Comparison of ENCODE assay signal across 14 cellular contexts in the genomic region with DNA sequence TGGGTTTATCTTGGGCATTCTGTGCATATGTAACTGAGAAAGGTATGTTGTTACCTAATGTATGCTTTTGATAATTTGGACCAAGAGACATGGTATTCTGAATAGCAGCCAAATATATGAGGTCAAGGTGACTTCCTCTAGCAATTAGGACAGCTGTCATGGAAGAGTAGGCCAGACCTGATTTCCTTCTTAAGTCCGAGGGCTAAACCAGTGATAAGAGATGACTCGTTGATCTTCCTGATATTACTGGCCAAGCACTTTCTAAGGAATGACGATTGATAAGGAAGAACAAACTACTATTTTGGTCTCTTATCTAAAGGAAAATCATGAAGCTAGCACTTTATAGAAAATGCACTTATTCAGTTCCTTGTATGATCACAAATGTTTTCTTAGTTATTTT. TPM values are rescaled to one million over a fixed set of nuclear protein-coding genes. Genes with fewer than 3 reads are reported as not detected.
A peak's percentile ranks its signal among the peaks of the same experiment; 100 is the strongest.
DNase-seq lines count a peak whose midpoint lies in the region; ATAC-seq, FAIRE-seq and TF ChIP-seq lines count a peak whose summit lies in the region.
"Had no signal": no experiment of that assay in that cellular context is flagged by ENCODE, and none has a peak within 500 bp of the region (broad histone marks: within the 10 kb centered on the region; RNA-seq: fewer than 3 reads in every experiment).

No MANE protein-coding gene starts in this region.

- TF ChIP-seq RAD21 in IMR-90 (IDR thresholded peaks at IDR 0.05; ENCODE audit: low read length), result no peak

- in situ Hi-C loops in IMR-90 (cut with MboI; ENCODE audit: low sequenced_read_pairs), result no loop called here

- H2AFZ ChIP-seq in IMR-90 (replicated peaks; ENCODE audit: low read length, poor library complexity) (no peak overlapping the region), osteoblast (ENCODE audit: low read length) (no peak overlapping the region)

- FAIRE-seq in bronchial epithelial cell (lab: Jason Lieb, UNC), result no peak
- FAIRE-seq: H54 had no signal

- H2AK5ac ChIP-seq in IMR-90 (ENCODE audit: low read depth, low read length), result peak overlapping the region; percentile 56; the same call in 1 of the 2 replicates

- POLR2A ChIA-PET in IMR-90 (lab: Charles Lee; ENCODE audit: unreplicated experiment), result no interaction called here

- peaks cover 44 to 84% of the 10 kb centered on the region in 2 experiments for H3K79me1 ChIP-seq in IMR-90 (ENCODE audit: low read depth in 1 of 2, low read length in 2 of 2)

- H2BK20ac ChIP-seq in IMR-90 (ENCODE audit: low read depth, low read length), result peak overlapping the region; percentile 72; the same call in 1 of the 2 replicates

- H3K9me3 ChIP-seq in BLaER1 (no peaks in the 10 kb centered on the region), IMR-90 (ENCODE audit: control insufficient read depth, insufficient read depth, low read length) (no peaks in the 10 kb centered on the region), osteoblast (ENCODE audit: low read depth, low read length) (no peaks in the 10 kb centered on the region)

- H2BK15ac ChIP-seq in IMR-90 (ENCODE audit: low read depth, low read length), result no peak overlapping the region

- dilution Hi-C loops in IMR-90 (cut with HindIII; ENCODE audit: low sequenced_read_pairs, unreplicated experiment), result no loop called here

- H3K9me1 ChIP-seq in IMR-90 (ENCODE audit: insufficient read depth, low read length), result peaks cover 25% of the 10 kb centered on the region

- peaks cover 35% of the 10 kb centered on the region for H3K4me1 ChIP-seq in BLaER1
- peaks cover 29% of the 10 kb centered on the region for H3K4me1 ChIP-seq in IMR-90 (ENCODE audit: control insufficient read depth, insufficient read depth, low read length)
- peaks cover 47% of the 10 kb centered on the region for H3K4me1 ChIP-seq in osteoblast (ENCODE audit: insufficient read depth, low read length)

- CTCF ChIA-PET in IMR-90 (lab: Yijun Ruan, JAX), result interaction anchor here (0.6 kb wide), 1 partner anchor 25 kb away, joined by 3 read pairs; no protein-coding TSS in a partner anchor

- no peak overlapping the region for H2BK120ac ChIP-seq in IMR-90 (ENCODE audit: low read depth, low read length)

- H4K91ac ChIP-seq in IMR-90 (ENCODE audit: insufficient read depth, low read depth, low read length), result no peak overlapping the region

- DNase-seq in IMR-90 (no peak), bronchial epithelial cell (ENCODE audit: low read depth) (peak; percentile 31), osteoblast (ENCODE audit: insufficient read length, low spot score, missing footprints) (no peak), NCI-H146 treated with DMSO at 0.1 percent for 48 hours (lab: John Stamatoyannopoulos, UW; ENCODE audit: unreplicated experiment) (no peak), cortex of kidney (lab: John Stamatoyannopoulos, UW) (no peak)
- no peak for DNase-seq in stimulated activated CD4-positive, alpha-beta T cell treated with anti-CD3 and anti-CD28 coated beads, Interleukin-2, amount 100 ng/mL, for 48 hours
- DNase-seq: activated T-cell treated with anti-CD3 and anti-CD28 coated beads, Interleukin-2, amount 50 U/mL, for 4 hours; C1 segment of cervical spinal cord; KBM-7; occipital lobe had no signal

- intact Hi-C loops in IMR-90 (cut with micrococcal nuclease), result no loop called here

- peaks cover 97% of the 10 kb centered on the region for H3K79me2 ChIP-seq in osteoblast (ENCODE audit: insufficient read depth, low read length)

- H2AK9ac ChIP-seq in IMR-90 (replicated peaks; ENCODE audit: low read depth, low read length, poor library complexity), result no peak overlapping the region

- H4K20me1 ChIP-seq in BLaER1 (peaks cover 100% of the 10 kb centered on the region), IMR-90 (ENCODE audit: insufficient read depth, low read length) (peaks cover 58% of the 10 kb centered on the region), osteoblast (ENCODE audit: insufficient read depth, low read length) (peaks cover 35% of the 10 kb centered on the region)

- H3K4me2 ChIP-seq in BLaER1, result peak overlapping the region; percentile 34
- H3K4me2 ChIP-seq in IMR-90 (ENCODE audit: low read depth, low read length), result no peak overlapping the region
- no peak overlapping the region for H3K4me2 ChIP-seq in osteoblast (ENCODE audit: insufficient read depth, low read length)

- no peak for TF ChIP-seq CTCF in IMR-90 (conservative IDR thresholded peaks at IDR 0.05; ENCODE audit: low read depth, low read length)
- TF ChIP-seq CTCF in bronchial epithelial cell (IDR thresholded peaks at IDR 0.05; ENCODE audit: insufficient read depth, low read length, severe bottlenecking), result no peak
- TF ChIP-seq CTCF in osteoblast (IDR thresholded peaks at IDR 0.05; ENCODE audit: extremely low read depth, low read depth, low read length), result no peak

- H3K14ac ChIP-seq in IMR-90 (replicated peaks; ENCODE audit: low read depth, low read length), result no peak overlapping the region

- no peak overlapping the region for H3K9ac ChIP-seq in BLaER1
- no peak overlapping the region for H3K9ac ChIP-seq in IMR-90 (ENCODE audit: low read depth, low read length)

- BruUV-seq in IMR-90 (replicated peaks; lab: Mats Ljungman, UMichigan), result no TSS peak

- H3K56ac ChIP-seq in IMR-90 (ENCODE audit: extremely low read depth, insufficient read depth, low read length), result no peak overlapping the region

- no CpG with 5 or more reads among the region's 3 CpGs for WGBS in IMR-90 (ENCODE audit: extremely low coverage in 2 of 2, insufficient read length in 1 of 2), 2 experiments

- H3K27me3 ChIP-seq in BLaER1 (no peaks in the 10 kb centered on the region), IMR-90 (ENCODE audit: control insufficient read depth, insufficient read depth, low read length) (no peaks in the 10 kb centered on the region), bronchial epithelial cell (ENCODE audit: control insufficient read depth, insufficient read depth, low read length) (no peaks in the 10 kb centered on the region), osteoblast (ENCODE audit: insufficient read depth, low read length) (no peaks in the 10 kb centered on the region)

- no peak overlapping the region; the same call in 1 of the 2 replicates for H4K5ac ChIP-seq in IMR-90 (ENCODE audit: low read depth, low read length)

- H3K27ac ChIP-seq in BLaER1 (no peak overlapping the region), IMR-90 (ENCODE audit: insufficient read depth, low read length) (no peak overlapping the region), osteoblast (ENCODE audit: low read depth, low read length) (peak overlapping the region; percentile 86)
- H3K27ac ChIP-seq: RWPE1 had no signal

- peak overlapping the region in 1 of 2 experiments; percentile 26; a peak in 1 of 4 replicates for H4K8ac ChIP-seq in IMR-90 (ENCODE audit: low read depth in 2 of 2, low read length in 2 of 2)

- no peak overlapping the region for H3K23ac ChIP-seq in IMR-90 (ENCODE audit: low read depth, low read length)

- H3K4ac ChIP-seq in IMR-90 (ENCODE audit: low read depth, low read length), result peak overlapping the region; percentile 34; the same call in 1 of the 2 replicates

- ATAC-seq in IMR-90 (ENCODE audit: low read depth), result no peak
- ATAC-seq in GM19035 (IDR thresholded peaks at IDR 0.05; ENCODE audit: unreplicated experiment), result no peak
- ATAC-seq: activated T-cell treated with anti-CD3 and anti-CD28 coated beads, Interleukin-2, amount 50 U/mL, for 4 hours had no signal

- H2BK5ac ChIP-seq in IMR-90 (ENCODE audit: low read depth, low read length, poor library complexity, severe bottlenecking), result no peak overlapping the region

- peaks cover 32% of the 10 kb centered on the region for H3K36me3 ChIP-seq in BLaER1
- H3K36me3 ChIP-seq in IMR-90 (ENCODE audit: control insufficient read depth, insufficient read depth, low read length), result no peaks in the 10 kb centered on the region
- H3K36me3 ChIP-seq in bronchial epithelial cell (ENCODE audit: control insufficient read depth, insufficient read depth, low read length), result no peaks in the 10 kb centered on the region
- H3K36me3 ChIP-seq in osteoblast (ENCODE audit: insufficient read depth, low read length), result no peaks in the 10 kb centered on the region

- H3K18ac ChIP-seq in IMR-90 (ENCODE audit: low read depth, low read length), result 0 out of 2 replicates have a peak overlapping the region, but pooled peaks have one; percentile 21

- no peak for TF ChIP-seq POLR2A in IMR-90 (IDR thresholded peaks at IDR 0.05; ENCODE audit: low read depth, low read length)

- H3K4me3 ChIP-seq in BLaER1 (no peak overlapping the region), IMR-90 (ENCODE audit: insufficient read depth, low read depth, low read length) (no peak overlapping the region), bronchial epithelial cell (ENCODE audit: low read depth, low read length) (no peak overlapping the region), osteoblast (ENCODE audit: insufficient read depth, low read length) (no peak overlapping the region)

TF ChIP-seq in IMR-90, 13 proteins besides CTCF, POLR2A, EP300 and RAD21:
- no peak for TF ChIP-seq FOS (IDR thresholded peaks at IDR 0.05; ENCODE audit: low read depth, low read length)
- TF ChIP-seq RCOR1 (IDR thresholded peaks at IDR 0.05; ENCODE audit: insufficient replicate concordance, low read length), result no peak
- TF ChIP-seq, protein P1, sequence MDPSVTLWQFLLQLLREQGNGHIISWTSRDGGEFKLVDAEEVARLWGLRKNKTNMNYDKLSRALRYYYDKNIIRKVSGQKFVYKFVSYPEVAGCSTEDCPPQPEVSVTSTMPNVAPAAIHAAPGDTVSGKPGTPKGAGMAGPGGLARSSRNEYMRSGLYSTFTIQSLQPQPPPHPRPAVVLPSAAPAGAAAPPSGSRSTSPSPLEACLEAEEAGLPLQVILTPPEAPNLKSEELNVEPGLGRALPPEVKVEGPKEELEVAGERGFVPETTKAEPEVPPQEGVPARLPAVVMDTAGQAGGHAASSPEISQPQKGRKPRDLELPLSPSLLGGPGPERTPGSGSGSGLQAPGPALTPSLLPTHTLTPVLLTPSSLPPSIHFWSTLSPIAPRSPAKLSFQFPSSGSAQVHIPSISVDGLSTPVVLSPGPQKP (IDR thresholded peaks at IDR 0.05; ENCODE audit: borderline replicate concordance, low read depth, low read length), result no peak
- no peak for TF ChIP-seq BHLHE40 (IDR thresholded peaks at IDR 0.05; ENCODE audit: low read depth, low read length)

RNA-seq across cellular contexts. Expression of a gene that starts 42.7 kb away (rescaled TPM):
- total RNA-seq in IMR-90 (2012; rRNA removed) (28.9 and 29.0 TPM in 2 replicates), bronchial epithelial cell (24.0 and 37.1 TPM in 2 replicates), osteoblast (76.0 and 82.2 TPM in 2 replicates)
- 16.4 and 18.7 TPM in 2 replicates for polyA plus RNA-seq in IMR-90 (2012; rRNA removed)
- 10.3 and 12.5 TPM in 2 replicates for polyA plus RNA-seq in IMR-90 (2012; cell fraction: cytosol; rRNA removed)
- polyA plus RNA-seq in IMR-90 (2012; cell fraction: nucleus; rRNA removed; ENCODE audit: low replicate concordance), result 17.8 and 19.1 TPM in 2 replicates

RNA-seq across cellular contexts. Expression of a gene that starts 52.8 kb away (rescaled TPM):
- total RNA-seq in IMR-90 (2012; rRNA removed) (134 and 144 TPM in 2 replicates), bronchial epithelial cell (120 and 206 TPM in 2 replicates), osteoblast (117 and 136 TPM in 2 replicates)
- polyA plus RNA-seq in IMR-90 (2012; rRNA removed), result 274 and 374 TPM in 2 replicates
- polyA plus RNA-seq in IMR-90 (2012; cell fraction: cytosol; rRNA removed), result 459 and 604 TPM in 2 replicates
- polyA plus RNA-seq in IMR-90 (2012; cell fraction: nucleus; rRNA removed; ENCODE audit: low replicate concordance), result 129 and 153 TPM in 2 replicates
